In the genomic region with DNA sequence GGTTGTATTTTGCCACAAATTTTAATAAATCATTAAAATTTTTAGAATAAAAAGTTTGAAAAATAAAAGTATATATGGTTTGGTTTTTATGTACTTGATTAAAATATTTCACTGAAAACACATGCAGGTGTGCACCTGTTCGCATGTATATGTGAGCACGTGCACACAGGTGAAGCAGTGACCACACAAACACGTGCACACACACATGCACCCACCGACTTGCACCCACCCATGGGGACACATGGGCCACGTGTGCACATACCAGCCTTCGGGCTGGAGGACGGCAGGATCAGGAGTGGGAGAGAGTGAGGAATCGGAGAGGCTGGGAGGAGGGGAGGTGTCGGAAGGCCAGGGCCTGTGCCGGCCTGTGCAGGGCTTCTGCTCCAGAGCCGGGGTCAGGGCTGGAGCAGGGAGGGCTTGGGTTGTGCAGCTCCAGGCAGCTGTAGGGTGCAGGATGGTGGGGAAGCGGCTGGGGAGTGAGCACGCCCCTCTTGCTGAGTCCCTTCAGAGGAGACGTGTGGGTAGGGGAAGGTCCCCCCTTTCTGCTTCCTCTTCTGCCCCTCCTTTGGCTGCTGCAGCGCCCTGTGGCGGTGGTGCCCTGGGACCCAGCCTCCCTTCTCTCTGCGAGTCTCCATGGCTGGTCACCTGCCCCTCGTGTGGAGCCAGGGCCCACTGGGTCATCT, we compare ENCODE assay signal across 21 cellular contexts.
"Had no signal": no experiment of that assay in that cellular context is flagged by ENCODE, and none has a peak within 500 bp of the region (broad histone marks: within the 10 kb centered on the region; RNA-seq: fewer than 3 reads in every experiment).

No MANE protein-coding gene starts in this region.

- FAIRE-seq: bronchial epithelial cell had no signal

- H3K4me3 Mint-ChIP-seq: activated naive CD8-positive, alpha-beta T cell; central memory CD8-positive, alpha-beta T cell; dendritic cell treated with granulocyte-macrophage colony-stimulating factor and Interleukin-4, amounts not matched to agents 40 ng/mL and 50 ng/mL, for 4 days; natural killer cell treated with Interleukin-12 subunit alpha and Interleukin-12 subunit beta and Interleukin-15 and Interleukin-18, amount 100 ng/mL, for 72 hours; stimulated activated naive B cell treated with anti-CD40 and anti-IgM and Interleukin-4, amounts not matched to agents 10 μg/mL and 1 μg/mL and 100 μg/mL, for 72 hours; T-helper 1 cell treated with Interleukin-12 subunit alpha and Interleukin-12 subunit beta and Interleukin-4 antibody, amounts not matched to agents 30 μg/mL and 1 μg/mL, for 36 hours had no signal

- H3K36me3 ChIP-seq: esophagus squamous epithelium, tibial nerve had no signal

- H3K4me2 ChIP-seq: smooth muscle cell had no signal

- H3K27me3 ChIP-seq: esophagus squamous epithelium, tibial nerve had no signal

- H3K4me3 ChIP-seq: esophagus squamous epithelium, mucosa of descending colon, smooth muscle cell, tibial nerve had no signal

- H3K4me1 ChIP-seq: esophagus squamous epithelium had no signal

- H3K27ac Mint-ChIP-seq: activated naive CD8-positive, alpha-beta T cell; dendritic cell treated with granulocyte-macrophage colony-stimulating factor and Interleukin-4, amounts not matched to agents 40 ng/mL and 50 ng/mL, for 4 days; natural killer cell treated with Interleukin-12 subunit alpha and Interleukin-12 subunit beta and Interleukin-15 and Interleukin-18, amount 100 ng/mL, for 72 hours; stimulated activated naive B cell treated with anti-CD40 and anti-IgM and Interleukin-4, amounts not matched to agents 10 μg/mL and 1 μg/mL and 100 μg/mL, for 72 hours; T-helper 1 cell treated with Interleukin-12 subunit alpha and Interleukin-12 subunit beta and Interleukin-4 antibody, amounts not matched to agents 30 μg/mL and 1 μg/mL, for 36 hours had no signal

- H3K27ac ChIP-seq: epithelial cell of prostate, esophagus squamous epithelium, tibial nerve had no signal

- H3K9me3 Mint-ChIP-seq: central memory CD8-positive, alpha-beta T cell; dendritic cell treated with granulocyte-macrophage colony-stimulating factor and Interleukin-4, amounts not matched to agents 40 ng/mL and 50 ng/mL, for 4 days; natural killer cell treated with Interleukin-12 subunit alpha and Interleukin-12 subunit beta and Interleukin-15 and Interleukin-18, amount 100 ng/mL, for 72 hours; stimulated activated naive B cell treated with anti-CD40 and anti-IgM and Interleukin-4, amounts not matched to agents 10 μg/mL and 1 μg/mL and 100 μg/mL, for 72 hours; T-helper 1 cell treated with Interleukin-12 subunit alpha and Interleukin-12 subunit beta and Interleukin-4 antibody, amounts not matched to agents 30 μg/mL and 1 μg/mL, for 36 hours had no signal

- H3K36me3 Mint-ChIP-seq: natural killer cell treated with Interleukin-12 subunit alpha and Interleukin-12 subunit beta and Interleukin-15 and Interleukin-18, amount 100 ng/mL, for 72 hours; stimulated activated naive B cell treated with anti-CD40 and anti-IgM and Interleukin-4, amounts not matched to agents 10 μg/mL and 1 μg/mL and 100 μg/mL, for 72 hours had no signal

- H3K9me3 ChIP-seq: esophagus squamous epithelium, mucosa of descending colon, tibial nerve had no signal

- DNase-seq: activated CD4-positive, alpha-beta T cell treated with anti-CD3 and anti-CD28 coated beads for 1 hour; activated CD4-positive, alpha-beta T cell treated with anti-CD3 and anti-CD28 coated beads, Interleukin-2, amount 50 U/mL, for 1 hour; activated effector memory CD4-positive, alpha-beta T cell treated with Interleukin-2 at 50 U/mL for 16 hours; activated naive CD4-positive, alpha-beta T cell treated with Interleukin-2 at 50 U/mL for 16 hours; anterior cingulate cortex; esophagus squamous epithelium; foreskin melanocyte; left ventricle myocardium superior; mucosa of descending colon; stimulated activated CD4-positive, alpha-beta T cell treated with anti-CD3 and anti-CD28 coated beads, Interleukin-1b, Interleukin-23, amount 100 ng/mL, for 48 hours; stimulated activated naive B cell treated with anti-CD40 and anti-IgM and Interleukin-4, amounts not matched to agents 10 μg/mL and 1 μg/mL and 100 μg/mL, for 72 hours; T-helper 9 cell had no signal
